2 cellular contexts compared by ENCODE assay signal in the genomic region with DNA sequence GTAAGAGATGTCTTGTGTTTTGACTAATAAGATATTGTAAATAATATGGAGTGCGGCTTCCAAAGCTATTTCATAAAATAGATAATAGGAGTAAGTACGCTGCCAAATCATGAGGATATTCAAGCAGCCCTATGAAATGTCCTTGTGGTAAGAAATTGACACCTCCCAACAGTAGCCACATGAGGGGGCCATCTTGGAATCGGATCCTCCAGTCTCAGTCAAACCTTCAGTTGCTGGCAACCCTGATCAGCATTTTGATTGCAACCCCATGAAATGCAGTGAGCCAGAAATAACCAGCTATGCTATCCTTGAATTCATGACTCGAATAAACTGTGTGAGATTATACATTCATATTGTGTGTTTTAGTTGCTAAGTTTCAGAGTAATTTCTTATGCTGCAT.
TF ChIP-seq lines count a peak whose summit lies in the region.

No MANE protein-coding gene starts in this region.

TF ChIP-seq in GM23338, 12 proteins besides CTCF, POLR2A, EP300 and RAD21 (continued from another document):
- TF ChIP-seq, protein P1, sequence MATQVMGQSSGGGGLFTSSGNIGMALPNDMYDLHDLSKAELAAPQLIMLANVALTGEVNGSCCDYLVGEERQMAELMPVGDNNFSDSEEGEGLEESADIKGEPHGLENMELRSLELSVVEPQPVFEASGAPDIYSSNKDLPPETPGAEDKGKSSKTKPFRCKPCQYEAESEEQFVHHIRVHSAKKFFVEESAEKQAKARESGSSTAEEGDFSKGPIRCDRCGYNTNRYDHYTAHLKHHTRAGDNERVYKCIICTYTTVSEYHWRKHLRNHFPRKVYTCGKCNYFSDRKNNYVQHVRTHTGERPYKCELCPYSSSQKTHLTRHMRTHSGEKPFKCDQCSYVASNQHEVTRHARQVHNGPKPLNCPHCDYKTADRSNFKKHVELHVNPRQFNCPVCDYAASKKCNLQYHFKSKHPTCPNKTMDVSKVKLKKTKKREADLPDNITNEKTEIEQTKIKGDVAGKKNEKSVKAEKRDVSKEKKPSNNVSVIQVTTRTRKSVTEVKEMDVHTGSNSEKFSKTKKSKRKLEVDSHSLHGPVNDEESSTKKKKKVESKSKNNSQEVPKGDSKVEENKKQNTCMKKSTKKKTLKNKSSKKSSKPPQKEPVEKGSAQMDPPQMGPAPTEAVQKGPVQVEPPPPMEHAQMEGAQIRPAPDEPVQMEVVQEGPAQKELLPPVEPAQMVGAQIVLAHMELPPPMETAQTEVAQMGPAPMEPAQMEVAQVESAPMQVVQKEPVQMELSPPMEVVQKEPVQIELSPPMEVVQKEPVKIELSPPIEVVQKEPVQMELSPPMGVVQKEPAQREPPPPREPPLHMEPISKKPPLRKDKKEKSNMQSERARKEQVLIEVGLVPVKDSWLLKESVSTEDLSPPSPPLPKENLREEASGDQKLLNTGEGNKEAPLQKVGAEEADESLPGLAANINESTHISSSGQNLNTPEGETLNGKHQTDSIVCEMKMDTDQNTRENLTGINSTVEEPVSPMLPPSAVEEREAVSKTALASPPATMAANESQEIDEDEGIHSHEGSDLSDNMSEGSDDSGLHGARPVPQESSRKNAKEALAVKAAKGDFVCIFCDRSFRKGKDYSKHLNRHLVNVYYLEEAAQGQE (IDR thresholded peaks at IDR 0.05; ENCODE audit: unreplicated experiment), result no peak
- TF ChIP-seq EZH2 (IDR thresholded peaks at IDR 0.05; ENCODE audit: low read depth, unreplicated experiment), result no peak
- TF ChIP-seq JUNB (IDR thresholded peaks at IDR 0.05; ENCODE audit: unreplicated experiment), result no peak
- TF ChIP-seq, protein P2, sequence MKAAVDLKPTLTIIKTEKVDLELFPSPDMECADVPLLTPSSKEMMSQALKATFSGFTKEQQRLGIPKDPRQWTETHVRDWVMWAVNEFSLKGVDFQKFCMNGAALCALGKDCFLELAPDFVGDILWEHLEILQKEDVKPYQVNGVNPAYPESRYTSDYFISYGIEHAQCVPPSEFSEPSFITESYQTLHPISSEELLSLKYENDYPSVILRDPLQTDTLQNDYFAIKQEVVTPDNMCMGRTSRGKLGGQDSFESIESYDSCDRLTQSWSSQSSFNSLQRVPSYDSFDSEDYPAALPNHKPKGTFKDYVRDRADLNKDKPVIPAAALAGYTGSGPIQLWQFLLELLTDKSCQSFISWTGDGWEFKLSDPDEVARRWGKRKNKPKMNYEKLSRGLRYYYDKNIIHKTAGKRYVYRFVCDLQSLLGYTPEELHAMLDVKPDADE (IDR thresholded peaks at IDR 0.05), result no peak
- no peak for TF ChIP-seq EZH2phosphoT487 (IDR thresholded peaks at IDR 0.05; ENCODE audit: unreplicated experiment)
- TF ChIP-seq ZNF114 (CRISPR knock-in tag; IDR thresholded peaks at IDR 0.05), result no peak
- no peak for TF ChIP-seq ZNF331 (CRISPR knock-in tag; IDR thresholded peaks at IDR 0.05; ENCODE audit: low read depth)

TF ChIP-seq in WTC11, 78 proteins besides CTCF, POLR2A, EP300 and RAD21 (continued from another document):
- TF ChIP-seq, protein P3, sequence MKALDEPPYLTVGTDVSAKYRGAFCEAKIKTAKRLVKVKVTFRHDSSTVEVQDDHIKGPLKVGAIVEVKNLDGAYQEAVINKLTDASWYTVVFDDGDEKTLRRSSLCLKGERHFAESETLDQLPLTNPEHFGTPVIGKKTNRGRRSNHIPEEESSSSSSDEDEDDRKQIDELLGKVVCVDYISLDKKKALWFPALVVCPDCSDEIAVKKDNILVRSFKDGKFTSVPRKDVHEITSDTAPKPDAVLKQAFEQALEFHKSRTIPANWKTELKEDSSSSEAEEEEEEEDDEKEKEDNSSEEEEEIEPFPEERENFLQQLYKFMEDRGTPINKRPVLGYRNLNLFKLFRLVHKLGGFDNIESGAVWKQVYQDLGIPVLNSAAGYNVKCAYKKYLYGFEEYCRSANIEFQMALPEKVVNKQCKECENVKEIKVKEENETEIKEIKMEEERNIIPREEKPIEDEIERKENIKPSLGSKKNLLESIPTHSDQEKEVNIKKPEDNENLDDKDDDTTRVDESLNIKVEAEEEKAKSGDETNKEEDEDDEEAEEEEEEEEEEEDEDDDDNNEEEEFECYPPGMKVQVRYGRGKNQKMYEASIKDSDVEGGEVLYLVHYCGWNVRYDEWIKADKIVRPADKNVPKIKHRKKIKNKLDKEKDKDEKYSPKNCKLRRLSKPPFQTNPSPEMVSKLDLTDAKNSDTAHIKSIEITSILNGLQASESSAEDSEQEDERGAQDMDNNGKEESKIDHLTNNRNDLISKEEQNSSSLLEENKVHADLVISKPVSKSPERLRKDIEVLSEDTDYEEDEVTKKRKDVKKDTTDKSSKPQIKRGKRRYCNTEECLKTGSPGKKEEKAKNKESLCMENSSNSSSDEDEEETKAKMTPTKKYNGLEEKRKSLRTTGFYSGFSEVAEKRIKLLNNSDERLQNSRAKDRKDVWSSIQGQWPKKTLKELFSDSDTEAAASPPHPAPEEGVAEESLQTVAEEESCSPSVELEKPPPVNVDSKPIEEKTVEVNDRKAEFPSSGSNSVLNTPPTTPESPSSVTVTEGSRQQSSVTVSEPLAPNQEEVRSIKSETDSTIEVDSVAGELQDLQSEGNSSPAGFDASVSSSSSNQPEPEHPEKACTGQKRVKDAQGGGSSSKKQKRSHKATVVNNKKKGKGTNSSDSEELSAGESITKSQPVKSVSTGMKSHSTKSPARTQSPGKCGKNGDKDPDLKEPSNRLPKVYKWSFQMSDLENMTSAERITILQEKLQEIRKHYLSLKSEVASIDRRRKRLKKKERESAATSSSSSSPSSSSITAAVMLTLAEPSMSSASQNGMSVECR (CRISPR knock-in tag; IDR thresholded peaks at IDR 0.05; ENCODE audit: borderline replicate concordance), result no peak
- TF ChIP-seq TEAD4 (CRISPR knock-in tag; IDR thresholded peaks at IDR 0.05) (no peak), KAT7 (CRISPR knock-in tag; IDR thresholded peaks at IDR 0.05; ENCODE audit: borderline replicate concordance) (no peak), ZNF423 (CRISPR knock-in tag; IDR thresholded peaks at IDR 0.05) (no peak), GRHL2 (CRISPR knock-in tag; IDR thresholded peaks at IDR 0.05; ENCODE audit: insufficient replicate concordance, severe bottlenecking) (no peak), CREM (CRISPR knock-in tag; IDR thresholded peaks at IDR 0.05) (no peak), IRF2 (CRISPR knock-in tag; IDR thresholded peaks at IDR 0.05; ENCODE audit: borderline replicate concordance, low read depth) (no peak)
- TF ChIP-seq, protein P4, sequence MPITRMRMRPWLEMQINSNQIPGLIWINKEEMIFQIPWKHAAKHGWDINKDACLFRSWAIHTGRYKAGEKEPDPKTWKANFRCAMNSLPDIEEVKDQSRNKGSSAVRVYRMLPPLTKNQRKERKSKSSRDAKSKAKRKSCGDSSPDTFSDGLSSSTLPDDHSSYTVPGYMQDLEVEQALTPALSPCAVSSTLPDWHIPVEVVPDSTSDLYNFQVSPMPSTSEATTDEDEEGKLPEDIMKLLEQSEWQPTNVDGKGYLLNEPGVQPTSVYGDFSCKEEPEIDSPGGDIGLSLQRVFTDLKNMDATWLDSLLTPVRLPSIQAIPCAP (CRISPR knock-in tag; IDR thresholded peaks at IDR 0.05), result no peak
TF ChIP-seq in WTC11: peak in this region for 0.
